ENCODE assay signal across 17 cellular contexts in genomic region chr22:28903080-28903479, GRCh38. TPM values are rescaled to one million over a fixed set of nuclear protein-coding genes. Genes with fewer than 3 reads are reported as not detected.
DNase-seq lines count a peak whose midpoint lies in the region; ATAC-seq and TF ChIP-seq lines count a peak whose summit lies in the region.
"Had no signal": no experiment of that assay in that cellular context is flagged by ENCODE, and none has a peak within 500 bp of the region (broad histone marks: within the 10 kb centered on the region; RNA-seq: fewer than 3 reads in every experiment).

No MANE protein-coding gene starts in this region.

- H3K4me3 ChIP-seq in upper lobe of right lung = no peak overlapping the region

- H3K27me3 Mint-ChIP-seq in chondrocyte (ENCODE audit: low read depth) = no peaks in the 10 kb centered on the region
- no peaks in the 10 kb centered on the region for H3K27me3 Mint-ChIP-seq in nephron (ENCODE audit: low read depth)

- H3K36me3 ChIP-seq in upper lobe of right lung = no peaks in the 10 kb centered on the region
- H3K36me3 ChIP-seq: brain microvascular endothelial cell had no signal

- no peaks in the 10 kb centered on the region for H3K9me3 Mint-ChIP-seq in chondrocyte (ENCODE audit: low read depth)
- H3K9me3 Mint-ChIP-seq in nephron = no peaks in the 10 kb centered on the region
- H3K9me3 Mint-ChIP-seq: activated T-helper 1 cell treated with anti-CD3 and anti-CD28 coated beads, Interleukin-12 subunit alpha, Interleukin-12 subunit beta, Interleukin-2, Interleukin-4 antibody, amounts not matched to agents 30 ng/mL and 10 ng/mL and 1 ng/mL, durations not matched to agents 14 hours and 24 hours and 36 hours; CD4-positive, CD25-positive, alpha-beta regulatory T cell had no signal

- ATAC-seq in left ventricle myocardium superior (peak; percentile 70), upper lobe of right lung (peak; percentile 48), HG02981 (IDR thresholded peaks at IDR 0.05; ENCODE audit: unreplicated experiment) (no peak), GM21529 (IDR thresholded peaks at IDR 0.05; ENCODE audit: unreplicated experiment) (no peak)
- ATAC-seq: T-helper 17 cell had no signal

- H3K27ac Mint-ChIP-seq in chondrocyte (ENCODE audit: unreplicated experiment) (no peak overlapping the region), nephron (peak overlapping the region; percentile 90 to 96 (median 93))
- H3K27ac Mint-ChIP-seq: activated T-helper 1 cell treated with anti-CD3 and anti-CD28 coated beads, Interleukin-12 subunit alpha, Interleukin-12 subunit beta, Interleukin-2, Interleukin-4 antibody, amounts not matched to agents 30 ng/mL and 10 ng/mL and 1 ng/mL, durations not matched to agents 14 hours and 24 hours and 36 hours; CD4-positive, CD25-positive, alpha-beta regulatory T cell; T-helper 17 cell had no signal

- H3K36me3 Mint-ChIP-seq in chondrocyte (ENCODE audit: low read depth) = no peaks in the 10 kb centered on the region
- no peaks in the 10 kb centered on the region for H3K36me3 Mint-ChIP-seq in nephron (ENCODE audit: low read depth)
- H3K36me3 Mint-ChIP-seq: CD4-positive, CD25-positive, alpha-beta regulatory T cell had no signal

- CTCF ChIA-PET in RWPE1 (lab: Yijun Ruan, JAX) = no interaction called here

- TF ChIP-seq CTCF in chondrocyte (IDR thresholded peaks at IDR 0.05) (no peak), nephron (IDR thresholded peaks at IDR 0.05; ENCODE audit: unreplicated experiment in 3 of 3) (no peak), upper lobe of right lung (IDR thresholded peaks at IDR 0.05) (no peak), RWPE1 (conservative IDR thresholded peaks at IDR 0.05; ENCODE audit: low read depth) (no peak)

- no peaks in the 10 kb centered on the region for H3K9me3 ChIP-seq in upper lobe of right lung

- intact Hi-C loops in left ventricle myocardium superior (cut with micrococcal nuclease) (no loop called here), upper lobe of right lung (cut with DNase I) (no loop called here)

- no peaks in the 10 kb centered on the region for H3K27me3 ChIP-seq in upper lobe of right lung
- H3K27me3 ChIP-seq: brain microvascular endothelial cell had no signal

- no peak overlapping the region for H3K4me3 Mint-ChIP-seq in chondrocyte (ENCODE audit: unreplicated experiment)
- peak overlapping the region in 1 of 3 experiments; percentile 43 for H3K4me3 Mint-ChIP-seq in nephron
- H3K4me3 Mint-ChIP-seq: activated T-helper 1 cell treated with anti-CD3 and anti-CD28 coated beads, Interleukin-12 subunit alpha, Interleukin-12 subunit beta, Interleukin-2, Interleukin-4 antibody, amounts not matched to agents 30 ng/mL and 10 ng/mL and 1 ng/mL, durations not matched to agents 14 hours and 24 hours and 36 hours; CD4-positive, CD25-positive, alpha-beta regulatory T cell; T-helper 17 cell had no signal

- peaks cover 46% of the 10 kb centered on the region for H3K4me1 ChIP-seq in upper lobe of right lung

- POLR2A ChIA-PET in RWPE1 (lab: Yijun Ruan, JAX; ENCODE audit: low non-redundant PET) = no interaction called here

- DNase-seq in chondrocyte (ENCODE audit: low spot score) = peak; percentile 34
- DNase-seq in left ventricle myocardium superior = peak; percentile 37
- no peak for DNase-seq in upper lobe of right lung
- no peak for DNase-seq in NOMO-1 treated with DMSO at 0.1 percent for 48 hours (lab: John Stamatoyannopoulos, UW; ENCODE audit: unreplicated experiment)
- no peak for DNase-seq in RWPE1 (ENCODE audit: low spot score)
- DNase-seq: activated CD4-positive, alpha-beta T cell treated with anti-CD3 and anti-CD28 coated beads, Interleukin-2, amount 50 U/mL, for 1 hour; brain microvascular endothelial cell; CD4-positive, CD25-positive, alpha-beta regulatory T cell; GOT3; Kasumi-1; NCI-H1694; stimulated activated naive CD4-positive, alpha-beta T cell treated with Interleukin-2 at 50 U/mL for 16 hours; T-helper 17 cell had no signal

- peaks cover 30% of the 10 kb centered on the region for H3K4me1 Mint-ChIP-seq in chondrocyte (ENCODE audit: low read depth)
- peaks cover 72% of the 10 kb centered on the region for H3K4me1 Mint-ChIP-seq in nephron

- H3K27ac ChIP-seq in upper lobe of right lung = no peak overlapping the region
- H3K27ac ChIP-seq in RWPE1 = no peak overlapping the region
- H3K27ac ChIP-seq: brain microvascular endothelial cell had no signal

RNA-seq across cellular contexts. Expression of gene ZNRF3, which starts 19.7 kb away (rescaled TPM):
- 6.7 to 7.7 TPM (median 6.7 TPM) in 3 replicates for total RNA-seq in chondrocyte
- total RNA-seq in left ventricle myocardium superior = 6.9 TPM
- total RNA-seq in upper lobe of right lung = 15.8 TPM

Comparison
In these comparisons a context has a peak if more than half of its experiments do, and no peak if none do; other contexts are left out.
1. DNase-seq: peak in chondrocyte (single experiment) and left ventricle myocardium superior (single experiment); none in upper lobe of right lung (single experiment), NOMO-1 treated with DMSO at 0.1 percent for 48 hours (single experiment) and RWPE1 (single experiment).
2. ATAC-seq: peak in left ventricle myocardium superior (single experiment) and upper lobe of right lung (single experiment); none in HG02981 (single experiment) and GM21529 (single experiment).